ENCODE assay signal across 33 cellular contexts in genomic region chr1:38885092-38885491, GRCh38. TPM values are rescaled to one million over a fixed set of nuclear protein-coding genes. Genes with fewer than 3 reads are reported as not detected.
"Had no signal": no experiment of that assay in that cellular context is flagged by ENCODE, and none has a peak within 500 bp of the region (broad histone marks: within the 10 kb centered on the region; RNA-seq: fewer than 3 reads in every experiment).

No MANE protein-coding gene starts in this region.

- H3K36me3 ChIP-seq: ascending aorta had no signal

- FAIRE-seq: colon, TTC549 had no signal

- H3K9me3 ChIP-seq: ascending aorta had no signal

- H3K27ac ChIP-seq: ascending aorta, VCaP had no signal

- ATAC-seq: activated CD8-positive, alpha-beta T cell treated with anti-CD3 and anti-CD28 coated beads for 36 hours; activated naive CD8-positive, alpha-beta T cell treated with anti-CD3 and anti-CD28 coated beads, Interleukin-2, amount 50 U/mL, for 24 hours; activated T-cell treated with anti-CD3 and anti-CD28 coated beads, Interleukin-2, amount 50 U/mL, for 4 hours; activated T-cell treated with anti-CD3 and anti-CD28 coated beads, Interleukin-2, amount 50 U/mL, for 72 hours; activated T-helper 17 cell treated with anti-CD3 and anti-CD28 coated beads, Interleukin-2, amount 50 U/mL, for 72 hours had no signal

- H3K4me1 ChIP-seq: ascending aorta had no signal

- DNase-seq: activated B cell treated with CpG ODN at 0.5 μM for 24 hours; activated CD4-positive, alpha-beta memory T cell treated with anti-CD3 and anti-CD28 coated beads for 36 hours; activated CD4-positive, alpha-beta T cell treated with anti-CD3 and anti-CD28 coated beads for 4 hours; activated CD4-positive, alpha-beta T cell treated with anti-CD3 and anti-CD28 coated beads, Interleukin-2, amount 10 ng/mL, durations not matched to agents 24 days and 14 days; activated CD4-positive, alpha-beta T cell treated with anti-CD3 and anti-CD28 coated beads, Interleukin-2, amount 50 U/mL, for 1 hour; activated CD4-positive, alpha-beta T cell treated with anti-CD3 and anti-CD28 coated beads, Interleukin-2, amount 50 U/mL, for 4 hours; activated CD4-positive, CD25-positive, alpha-beta regulatory T cell treated with anti-CD3 and anti-CD28 coated beads, Interleukin-2, amount 50 U/mL, for 72 hours; activated CD8-positive, alpha-beta memory T cell treated with anti-CD3 and anti-CD28 coated beads, Interleukin-2, amount 50 U/mL, for 4 hours; activated CD8-positive, alpha-beta T cell treated with anti-CD3 and anti-CD28 coated beads for 36 hours; activated effector memory CD4-positive, alpha-beta T cell treated with anti-CD3 and anti-CD28 coated beads, Interleukin-2, amount 50 U/mL, for 16 hours; activated gamma-delta T cell treated with Interleukin-2 at 50 U/mL for 16 hours; activated naive CD4-positive, alpha-beta T cell; activated naive CD4-positive, alpha-beta T cell treated with anti-CD3 and anti-CD28 coated beads for 36 hours; activated naive CD8-positive, alpha-beta T cell treated with anti-CD3 and anti-CD28 coated beads, Interleukin-2, amount 10 ng/mL, durations not matched to agents 7 days and 5 days; activated naive CD8-positive, alpha-beta T cell treated with anti-CD3 and anti-CD28 coated beads, Interleukin-2, amount 50 U/mL, for 24 hours; activated T-cell treated with anti-CD3 and anti-CD28 coated beads for 4 hours; activated T-cell treated with anti-CD3 and anti-CD28 coated beads, Interleukin-2, amount 50 U/mL, for 1 hour; activated T-cell treated with anti-CD3 and anti-CD28 coated beads, Interleukin-2, amount 50 U/mL, for 4 hours; activated T-cell treated with anti-CD3 and anti-CD28 coated beads, Interleukin-2, amount 50 U/mL, for 72 hours; amygdala; anterior cingulate cortex; central memory CD4-positive, alpha-beta T cell; T-helper 2 cell; T-helper 9 cell had no signal

- H3K27me3 ChIP-seq: ascending aorta had no signal

- H3K4me3 ChIP-seq: ascending aorta had no signal

RNA-seq across cellular contexts. Expression of gene GJA9, which starts 3.7 kb away (rescaled TPM):
- total RNA-seq: activated B cell treated with CpG ODN at 0.5 μM for 24 hours; activated CD4-positive, alpha-beta memory T cell treated with anti-CD3 and anti-CD28 coated beads for 36 hours; activated CD4-positive, alpha-beta T cell treated with anti-CD3 and anti-CD28 coated beads, Interleukin-2, amount 10 ng/mL, durations not matched to agents 24 days and 14 days; activated CD8-positive, alpha-beta memory T cell treated with anti-CD3 and anti-CD28 coated beads for 36 hours; activated CD8-positive, alpha-beta T cell treated with anti-CD3 and anti-CD28 coated beads for 36 hours; activated naive CD4-positive, alpha-beta T cell treated with anti-CD3 and anti-CD28 coated beads for 36 hours; activated naive CD8-positive, alpha-beta T cell treated with anti-CD3 and anti-CD28 coated beads, Interleukin-2, amount 10 ng/mL, durations not matched to agents 7 days and 5 days; activated T-cell treated with anti-CD3 and anti-CD28 coated beads, Interleukin-2, amount 50 U/mL, for 4 hours; activated T-cell treated with anti-CD3 and anti-CD28 coated beads, Interleukin-2, amount 50 U/mL, for 72 hours; activated T-helper 1 cell treated with anti-CD3 and anti-CD28 coated beads, Interleukin-12 subunit alpha, Interleukin-12 subunit beta, Interleukin-2, Interleukin-4 antibody, amounts not matched to agents 30 ng/mL and 10 ng/mL and 1 ng/mL, durations not matched to agents 14 hours and 24 hours and 36 hours; activated T-helper 17 cell treated with anti-CD3 and anti-CD28 coated beads, Interleukin-2, amount 50 U/mL, for 72 hours; ascending aorta; cardiac septum; cerebellum had no signal

RNA-seq across cellular contexts. Expression of gene RHBDL2, which starts 56.5 kb away (rescaled TPM):
- total RNA-seq: activated B cell treated with CpG ODN at 0.5 μM for 24 hours; activated CD4-positive, alpha-beta memory T cell treated with anti-CD3 and anti-CD28 coated beads for 36 hours; activated CD4-positive, alpha-beta T cell treated with anti-CD3 and anti-CD28 coated beads, Interleukin-2, amount 10 ng/mL, durations not matched to agents 24 days and 14 days; activated CD8-positive, alpha-beta memory T cell treated with anti-CD3 and anti-CD28 coated beads for 36 hours; activated CD8-positive, alpha-beta T cell treated with anti-CD3 and anti-CD28 coated beads for 36 hours; activated naive CD4-positive, alpha-beta T cell treated with anti-CD3 and anti-CD28 coated beads for 36 hours; activated naive CD8-positive, alpha-beta T cell treated with anti-CD3 and anti-CD28 coated beads, Interleukin-2, amount 10 ng/mL, durations not matched to agents 7 days and 5 days; activated T-cell treated with anti-CD3 and anti-CD28 coated beads, Interleukin-2, amount 50 U/mL, for 4 hours; activated T-cell treated with anti-CD3 and anti-CD28 coated beads, Interleukin-2, amount 50 U/mL, for 72 hours; activated T-helper 1 cell treated with anti-CD3 and anti-CD28 coated beads, Interleukin-12 subunit alpha, Interleukin-12 subunit beta, Interleukin-2, Interleukin-4 antibody, amounts not matched to agents 30 ng/mL and 10 ng/mL and 1 ng/mL, durations not matched to agents 14 hours and 24 hours and 36 hours; activated T-helper 17 cell treated with anti-CD3 and anti-CD28 coated beads, Interleukin-2, amount 50 U/mL, for 72 hours; ascending aorta; cardiac septum had no signal
